8 cellular contexts compared by ENCODE assay signal in the genomic region with DNA sequence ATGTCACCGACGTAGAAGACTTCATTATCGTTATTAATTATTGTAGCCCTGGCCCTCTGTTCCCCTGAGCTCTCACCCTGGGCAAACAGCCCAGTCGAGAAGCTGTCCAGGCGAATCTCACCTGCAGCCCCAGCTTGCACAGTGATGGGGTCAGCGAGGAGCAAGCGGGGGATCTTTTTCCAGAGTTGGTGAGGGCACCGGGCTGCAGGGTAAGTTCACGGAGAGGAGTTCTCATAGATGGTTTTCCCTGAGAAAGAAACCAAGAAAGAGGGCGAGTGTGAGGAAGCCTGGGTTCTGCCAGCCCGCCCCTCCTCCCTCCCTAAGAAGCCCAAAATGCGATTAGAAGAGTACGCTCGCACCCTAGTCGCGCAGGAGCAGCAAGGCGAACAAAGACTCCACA. TPM values are rescaled to one million over a fixed set of nuclear protein-coding genes. Genes with fewer than 3 reads are reported as not detected.
DNase-seq lines count a peak whose midpoint lies in the region; ATAC-seq, FAIRE-seq and TF ChIP-seq lines count a peak whose summit lies in the region.

No MANE protein-coding gene starts in this region.

- peaks cover 17% of the 10 kb centered on the region for H3K4me1 ChIP-seq in A549

- CTCF ChIA-PET in A549 (lab: Yijun Ruan, JAX), result interaction anchor here (0.9 to 1.7 kb wide), 10 partner anchors 9 to 104 kb away, joined by 3 to 7 read pairs (median 4); partner anchors contain the start of genes ALDOC and BLTP2
- CTCF ChIA-PET in activated CD4-positive, alpha-beta memory T cell treated with anti-CD3 and anti-CD28 coated beads for 36 hours (lab: Charles Lee), result interaction anchor here (0.8 to 1.5 kb wide), 5 partner anchors 14 to 519 kb away, joined by 3 to 6 read pairs (median 5); partner anchors contain the start of genes ALDOC and PIGS

- peak overlapping the region; percentile 93 for H3K27ac Mint-ChIP-seq in activated CD4-positive, alpha-beta memory T cell treated with anti-CD3 and anti-CD28 coated beads for 36 hours
- H3K27ac Mint-ChIP-seq in type B pancreatic cell, result peak overlapping the region; percentile 92

- no peak for TF ChIP-seq RAD21 in A549 (conservative IDR thresholded peaks at IDR 0.05 in 1 of 2, IDR thresholded peaks at IDR 0.05 in 1 of 2)

- DNase-seq in A549 (ENCODE audit: low read depth in 1 of 2, low spot score in 1 of 2), result peak in 1 of 2 experiments; percentile 25
- no peak for DNase-seq in activated CD4-positive, alpha-beta memory T cell treated with anti-CD3 and anti-CD28 coated beads for 36 hours
- peak; percentile 61 for DNase-seq in left lobe of liver (ENCODE audit: low spot score)
- no peak for DNase-seq in type B pancreatic cell (ENCODE audit: extremely low spot score, unreplicated experiment)
- DNase-seq in medulla oblongata (ENCODE audit: extremely low spot score), result no peak
- no peak for DNase-seq in RCC 7860 (ENCODE audit: low spot score)

- no peak for TF ChIP-seq POLR2A in A549 (IDR thresholded peaks at IDR 0.05; ENCODE audit: low read length)

- no peak for TF ChIP-seq CTCF in A549 (IDR thresholded peaks at IDR 0.05)
- TF ChIP-seq CTCF in type B pancreatic cell (conservative IDR thresholded peaks at IDR 0.05), result no peak

- peak overlapping the region; percentile 78 for H3K4me2 ChIP-seq in A549

- ATAC-seq in A549, result peak; percentile 1 to 22; a peak in 3 of 6 replicates
- peak; percentile 3 for ATAC-seq in GM21528 (IDR thresholded peaks at IDR 0.05; ENCODE audit: low FRiP score, unreplicated experiment)
- ATAC-seq in left lobe of liver, result peak; percentile 48
- ATAC-seq in HG03439 (IDR thresholded peaks at IDR 0.05; ENCODE audit: unreplicated experiment), result no peak

- peaks cover 11% of the 10 kb centered on the region for H3K36me3 Mint-ChIP-seq in activated CD4-positive, alpha-beta memory T cell treated with anti-CD3 and anti-CD28 coated beads for 36 hours
- H3K36me3 Mint-ChIP-seq in type B pancreatic cell, result no peaks in the 10 kb centered on the region

- peaks cover 21% of the 10 kb centered on the region for H3K4me1 Mint-ChIP-seq in activated CD4-positive, alpha-beta memory T cell treated with anti-CD3 and anti-CD28 coated beads for 36 hours (ENCODE audit: low read depth)
- H3K4me1 Mint-ChIP-seq in type B pancreatic cell (ENCODE audit: unreplicated experiment), result peaks cover 24% of the 10 kb centered on the region

- H3K27me3 Mint-ChIP-seq in activated CD4-positive, alpha-beta memory T cell treated with anti-CD3 and anti-CD28 coated beads for 36 hours, result no peaks in the 10 kb centered on the region
- H3K27me3 Mint-ChIP-seq in type B pancreatic cell, result no peaks in the 10 kb centered on the region

- intact Hi-C loops in activated CD4-positive, alpha-beta memory T cell treated with anti-CD3 and anti-CD28 coated beads for 36 hours (cut with micrococcal nuclease), result loop anchor here (2.0 to 5.0 kb wide), 2 partner anchors 112 to 354 kb away; partner anchors contain the start of genes PHF12 and PROCA1

- H3K9me3 Mint-ChIP-seq in activated CD4-positive, alpha-beta memory T cell treated with anti-CD3 and anti-CD28 coated beads for 36 hours, result no peaks in the 10 kb centered on the region
- no peaks in the 10 kb centered on the region for H3K9me3 Mint-ChIP-seq in type B pancreatic cell

- WGBS in A549 (ENCODE audit: missing lambda C conversion rate), result 3% methylated on average over 17 of the region's 17 CpGs

- no peaks in the 10 kb centered on the region for H3K9me3 ChIP-seq in A549

- no peak for TF ChIP-seq EP300 in A549 (IDR thresholded peaks at IDR 0.05)

- H3K4me3 ChIP-seq in A549, result peak overlapping the region; percentile 79

- peak overlapping the region; percentile 93 for H3K4me3 Mint-ChIP-seq in activated CD4-positive, alpha-beta memory T cell treated with anti-CD3 and anti-CD28 coated beads for 36 hours
- peak overlapping the region; percentile 97 for H3K4me3 Mint-ChIP-seq in type B pancreatic cell

- POLR2A ChIA-PET in A549 (lab: Yijun Ruan, JAX), result no interaction called here
- POLR2A ChIA-PET in activated CD4-positive, alpha-beta memory T cell treated with anti-CD3 and anti-CD28 coated beads for 36 hours (lab: Charles Lee), result interaction anchor here (1.3 to 2.4 kb wide), 4 partner anchors 15 to 64 kb away, joined by 4 to 28 read pairs (median 9); partner anchors contain the start of genes BLTP2, PIGS, SDF2 and SUPT6H

- FAIRE-seq in A549 (lab: Jason Lieb, UNC), result no peak
- FAIRE-seq in RCC 7860 (lab: Jason Lieb, UNC), result no peak

- H3K27ac ChIP-seq in A549, result peak overlapping the region; percentile 79 to 88

TF ChIP-seq in A549, 52 proteins besides CTCF, POLR2A, EP300 and RAD21 (continues in another document):
- TF ChIP-seq, protein P1, sequence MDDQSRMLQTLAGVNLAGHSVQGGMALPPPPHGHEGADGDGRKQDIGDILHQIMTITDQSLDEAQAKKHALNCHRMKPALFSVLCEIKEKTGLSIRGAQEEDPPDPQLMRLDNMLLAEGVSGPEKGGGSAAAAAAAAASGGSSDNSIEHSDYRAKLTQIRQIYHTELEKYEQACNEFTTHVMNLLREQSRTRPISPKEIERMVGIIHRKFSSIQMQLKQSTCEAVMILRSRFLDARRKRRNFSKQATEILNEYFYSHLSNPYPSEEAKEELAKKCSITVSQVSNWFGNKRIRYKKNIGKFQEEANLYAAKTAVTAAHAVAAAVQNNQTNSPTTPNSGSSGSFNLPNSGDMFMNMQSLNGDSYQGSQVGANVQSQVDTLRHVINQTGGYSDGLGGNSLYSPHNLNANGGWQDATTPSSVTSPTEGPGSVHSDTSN (IDR thresholded peaks at IDR 0.05), result no peak; the same call in 1 of the 2 replicates
- TF ChIP-seq MAFK (IDR thresholded peaks at IDR 0.05; ENCODE audit: partially characterized antibody), result no peak
- TF ChIP-seq GATA3 (IDR thresholded peaks at IDR 0.05; ENCODE audit: borderline replicate concordance), result no peak
- TF ChIP-seq SMC3 (IDR thresholded peaks at IDR 0.05), result no peak
- no peak for TF ChIP-seq RNF2 (IDR thresholded peaks at IDR 0.05; ENCODE audit: borderline replicate concordance, low read depth)
- TF ChIP-seq POLR2AphosphoS2 (conservative IDR thresholded peaks at IDR 0.05; ENCODE audit: low read length), result no peak
- TF ChIP-seq ZSCAN20 (CRISPR knock-in tag; IDR thresholded peaks at IDR 0.05), result no peak
- no peak for TF ChIP-seq HOXA7 (CRISPR knock-in tag; IDR thresholded peaks at IDR 0.05)

RNA-seq across cellular contexts. Expression of gene SPAG5, which starts 0.4 kb away (rescaled TPM):
- polyA plus RNA-seq in A549 (2011; rRNA removed), result 111 and 123 TPM in 2 replicates
- polyA plus RNA-seq in A549 (2012; cell fraction: cytosol; rRNA removed), result 88.5 and 91.7 TPM in 2 replicates
- polyA plus RNA-seq in A549 (2012; cell fraction: nucleus; rRNA removed), result 142 and 199 TPM in 2 replicates
- 106 to 111 TPM (median 107 TPM) in 3 replicates for polyA plus RNA-seq in A549 (2017; fragmentation: RNase III; extraction: RNeasy Plus Mini Kit Qiagen cat#74134 plus additional on column Dnase treatment)
- polyA minus RNA-seq in A549 (2011; rRNA and poly(A)+ RNA removed), result 110 and 142 TPM in 2 replicates
- total RNA-seq in activated CD4-positive, alpha-beta memory T cell treated with anti-CD3 and anti-CD28 coated beads for 36 hours, result 100 to 1,000 TPM; 153 to 159 TPM
- total RNA-seq in left lobe of liver, result 8.8 TPM
- total RNA-seq in type B pancreatic cell (ENCODE audit: low replicate concordance), result 30.9 and 88.3 TPM in 2 replicates

RNA-seq across cellular contexts. Expression of gene RSKR, which starts 15.6 kb away (rescaled TPM):
- polyA plus RNA-seq in A549 (2011; rRNA removed) (18.7 and 22.0 TPM in 2 replicates), A549 (2017; fragmentation: RNase III; extraction: RNeasy Plus Mini Kit Qiagen cat#74134 plus additional on column Dnase treatment) (5.6 to 6.6 TPM (median 5.8 TPM) in 3 replicates)
- 7.5 and 9.0 TPM in 2 replicates for polyA plus RNA-seq in A549 (2012; cell fraction: cytosol; rRNA removed)
- 39.4 and 70.0 TPM in 2 replicates for polyA plus RNA-seq in A549 (2012; cell fraction: nucleus; rRNA removed)
- polyA minus RNA-seq in A549 (2011; rRNA and poly(A)+ RNA removed), result 15.4 and 22.7 TPM in 2 replicates
- 10 to 100 TPM; 14.2 to 17.5 TPM for total RNA-seq in activated CD4-positive, alpha-beta memory T cell treated with anti-CD3 and anti-CD28 coated beads for 36 hours
- total RNA-seq in left lobe of liver (4.0 TPM), type B pancreatic cell (ENCODE audit: low replicate concordance) (17.5 and 27.7 TPM in 2 replicates)

RNA-seq across cellular contexts. Expression of gene ALDOC, which starts 21.7 kb away (rescaled TPM):
- polyA plus RNA-seq in A549 (2011; rRNA removed) (6.3 and 10.1 TPM in 2 replicates), A549 (2017; fragmentation: RNase III; extraction: RNeasy Plus Mini Kit Qiagen cat#74134 plus additional on column Dnase treatment) (1.7 to 1.9 TPM (median 1.9 TPM) in 3 replicates)
- 2.3 and 2.8 TPM in 2 replicates for polyA plus RNA-seq in A549 (2012; cell fraction: cytosol; rRNA removed)
- 9.9 and 10.3 TPM in 2 replicates for polyA plus RNA-seq in A549 (2012; cell fraction: nucleus; rRNA removed)
- polyA minus RNA-seq in A549 (2011; rRNA and poly(A)+ RNA removed), result 7.4 and 7.6 TPM in 2 replicates
- 10 to 100 TPM; 75.2 to 77.3 TPM for total RNA-seq in activated CD4-positive, alpha-beta memory T cell treated with anti-CD3 and anti-CD28 coated beads for 36 hours
- total RNA-seq in left lobe of liver (46.8 TPM), type B pancreatic cell (ENCODE audit: low replicate concordance) (7.1 and 12.6 TPM in 2 replicates)

RNA-seq across cellular contexts. Expression of gene PIGS, which starts 27.1 kb away (rescaled TPM):
- polyA plus RNA-seq in A549 (2011; rRNA removed) (50.0 and 53.2 TPM in 2 replicates), A549 (2017; fragmentation: RNase III; extraction: RNeasy Plus Mini Kit Qiagen cat#74134 plus additional on column Dnase treatment) (46.6 to 53.3 TPM (median 53.2 TPM) in 3 replicates)
- polyA plus RNA-seq in A549 (2012; cell fraction: cytosol; rRNA removed), result 55.8 and 70.1 TPM in 2 replicates
- polyA plus RNA-seq in A549 (2012; cell fraction: nucleus; rRNA removed), result 87.3 and 89.3 TPM in 2 replicates
- polyA minus RNA-seq in A549 (2011; rRNA and poly(A)+ RNA removed), result 42.7 and 44.4 TPM in 2 replicates
- 10 to 100 TPM; 36.6 to 38.6 TPM for total RNA-seq in activated CD4-positive, alpha-beta memory T cell treated with anti-CD3 and anti-CD28 coated beads for 36 hours
- total RNA-seq in left lobe of liver (10.1 TPM), type B pancreatic cell (ENCODE audit: low replicate concordance) (66.1 and 75.0 TPM in 2 replicates)

RNA-seq across cellular contexts. Expression of gene UNC119, which starts 46.0 kb away (rescaled TPM):
- 50.5 and 53.5 TPM in 2 replicates for polyA plus RNA-seq in A549 (2011; rRNA removed)
- polyA plus RNA-seq in A549 (2012; cell fraction: cytosol; rRNA removed), result 61.2 and 77.9 TPM in 2 replicates
- 97.1 and 99.8 TPM in 2 replicates for polyA plus RNA-seq in A549 (2012; cell fraction: nucleus; rRNA removed)
- 22.8 to 27.8 TPM (median 26.0 TPM) in 3 replicates for polyA plus RNA-seq in A549 (2017; fragmentation: RNase III; extraction: RNeasy Plus Mini Kit Qiagen cat#74134 plus additional on column Dnase treatment)
- 34.9 and 42.0 TPM in 2 replicates for polyA minus RNA-seq in A549 (2011; rRNA and poly(A)+ RNA removed)
- 10 to 100 TPM; 38.0 to 42.0 TPM for total RNA-seq in activated CD4-positive, alpha-beta memory T cell treated with anti-CD3 and anti-CD28 coated beads for 36 hours
- total RNA-seq in left lobe of liver, result 14.3 TPM
- total RNA-seq in type B pancreatic cell (ENCODE audit: low replicate concordance), result 40.2 and 52.2 TPM in 2 replicates
